Comparison of ENCODE assay signal across 12 cellular contexts in the genomic region with DNA sequence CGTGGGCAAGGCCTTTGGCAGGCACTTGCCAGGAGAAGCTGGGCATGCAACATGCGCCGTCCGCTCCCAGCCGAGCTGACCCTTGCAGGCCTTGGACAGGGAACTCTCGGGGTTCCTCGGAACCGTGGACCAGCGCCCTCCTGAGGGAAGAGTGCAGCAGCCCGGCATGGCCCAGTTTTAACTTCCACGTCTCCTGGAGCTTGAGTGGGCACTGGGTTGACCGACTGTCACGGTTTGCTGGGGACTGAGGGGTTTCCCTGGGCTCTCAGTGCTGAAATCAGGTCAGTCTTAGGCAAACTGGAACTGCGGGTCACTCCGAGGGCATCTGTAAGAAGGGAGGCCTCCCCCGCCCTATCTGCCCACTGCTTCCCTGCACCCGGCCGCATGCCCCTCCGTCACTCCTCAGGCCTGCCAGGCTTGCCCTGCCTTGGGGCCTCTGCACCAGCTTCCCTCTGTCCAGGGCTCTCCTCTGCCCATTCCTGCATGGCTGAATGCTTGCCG.
"Had no signal": no experiment of that assay in that cellular context is flagged by ENCODE, and none has a peak within 500 bp of the region (broad histone marks: within the 10 kb centered on the region; RNA-seq: fewer than 3 reads in every experiment).

No MANE protein-coding gene starts in this region.

- ATAC-seq: activated CD4-positive, alpha-beta T cell treated with anti-CD3 and anti-CD28 coated beads for 36 hours; effector memory CD8-positive, alpha-beta T cell; psoas muscle; stimulated activated naive B cell treated with anti-CD40 and anti-IgM and Interleukin-4, amounts not matched to agents 10 μg/mL and 1 μg/mL and 100 μg/mL, for 72 hours had no signal

- H3K9me3 Mint-ChIP-seq: effector memory CD8-positive, alpha-beta T cell had no signal

- H3K27me3 Mint-ChIP-seq: activated CD4-positive, alpha-beta T cell treated with anti-CD3 and anti-CD28 coated beads for 36 hours; activated naive CD8-positive, alpha-beta T cell treated with anti-CD3 and anti-CD28 coated beads for 36 hours had no signal

- H3K36me3 Mint-ChIP-seq: activated naive CD8-positive, alpha-beta T cell treated with anti-CD3 and anti-CD28 coated beads for 36 hours; neural progenitor cell had no signal

- DNase-seq: activated CD4-positive, alpha-beta T cell treated with anti-CD3 and anti-CD28 coated beads for 36 hours; activated CD4-positive, alpha-beta T cell treated with anti-CD3 and anti-CD28 coated beads, Interleukin-2, amount 50 U/mL, for 48 hours; activated naive CD8-positive, alpha-beta T cell treated with anti-CD3 and anti-CD28 coated beads for 36 hours; activated T-cell treated with anti-CD3 and anti-CD28 coated beads for 4 hours; amniotic stem cell; effector memory CD8-positive, alpha-beta T cell; foreskin fibroblast; stimulated activated CD4-positive, alpha-beta T cell treated with anti-CD3 and anti-CD28 coated beads, Interleukin-4, amount 100 ng/mL, for 24 hours; stimulated activated naive B cell treated with anti-CD40 and anti-IgM and Interleukin-4, amounts not matched to agents 10 μg/mL and 1 μg/mL and 100 μg/mL, for 72 hours had no signal

- H3K27ac Mint-ChIP-seq: activated CD4-positive, alpha-beta T cell treated with anti-CD3 and anti-CD28 coated beads for 36 hours; activated naive CD8-positive, alpha-beta T cell treated with anti-CD3 and anti-CD28 coated beads for 36 hours; activated T-helper 1 cell treated with anti-CD3 and anti-CD28 coated beads, Interleukin-12 subunit alpha, Interleukin-12 subunit beta, Interleukin-2, Interleukin-4 antibody, amounts not matched to agents 30 ng/mL and 10 ng/mL and 1 ng/mL, durations not matched to agents 14 hours and 24 hours and 36 hours; effector memory CD8-positive, alpha-beta T cell; stimulated activated naive B cell treated with anti-CD40 and anti-IgM and Interleukin-4, amounts not matched to agents 10 μg/mL and 1 μg/mL and 100 μg/mL, for 72 hours had no signal

- H3K4me1 Mint-ChIP-seq: activated CD4-positive, alpha-beta T cell treated with anti-CD3 and anti-CD28 coated beads for 36 hours; activated naive CD8-positive, alpha-beta T cell treated with anti-CD3 and anti-CD28 coated beads for 36 hours; stimulated activated naive B cell treated with anti-CD40 and anti-IgM and Interleukin-4, amounts not matched to agents 10 μg/mL and 1 μg/mL and 100 μg/mL, for 72 hours had no signal

- H3K4me3 Mint-ChIP-seq: activated CD4-positive, alpha-beta T cell treated with anti-CD3 and anti-CD28 coated beads for 36 hours; activated naive CD8-positive, alpha-beta T cell treated with anti-CD3 and anti-CD28 coated beads for 36 hours; activated T-helper 1 cell treated with anti-CD3 and anti-CD28 coated beads, Interleukin-12 subunit alpha, Interleukin-12 subunit beta, Interleukin-2, Interleukin-4 antibody, amounts not matched to agents 30 ng/mL and 10 ng/mL and 1 ng/mL, durations not matched to agents 14 hours and 24 hours and 36 hours; effector memory CD8-positive, alpha-beta T cell; neural progenitor cell; stimulated activated naive B cell treated with anti-CD40 and anti-IgM and Interleukin-4, amounts not matched to agents 10 μg/mL and 1 μg/mL and 100 μg/mL, for 72 hours had no signal
